In the genomic region with DNA sequence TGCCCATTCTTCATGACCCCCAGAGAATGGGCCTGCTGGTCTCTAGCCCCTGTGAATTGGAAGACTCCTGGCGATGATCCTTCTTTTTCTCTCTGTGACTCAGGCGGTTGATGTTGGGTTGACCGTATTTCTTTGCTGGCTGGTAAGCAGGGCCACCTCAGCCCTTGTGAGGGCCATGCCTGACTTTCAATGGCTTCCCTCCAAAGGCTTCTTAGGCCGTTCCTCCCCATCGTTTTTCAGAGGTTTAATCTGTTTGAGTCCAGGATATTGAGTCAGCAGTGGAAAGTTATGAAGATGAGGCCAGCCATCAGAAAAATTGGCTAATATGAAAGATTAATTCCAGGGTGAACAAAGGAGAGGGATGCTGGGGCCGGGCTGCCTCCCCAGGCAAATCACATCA, we compare ENCODE assay signal across 18 cellular contexts. TPM values are rescaled to one million over a fixed set of nuclear protein-coding genes. Genes with fewer than 3 reads are reported as not detected.
DNase-seq lines count a peak whose midpoint lies in the region; FAIRE-seq and TF ChIP-seq lines count a peak whose summit lies in the region.
"Had no signal": no experiment of that assay in that cellular context is flagged by ENCODE, and none has a peak within 500 bp of the region (broad histone marks: within the 10 kb centered on the region; RNA-seq: fewer than 3 reads in every experiment).

No MANE protein-coding gene starts in this region.

- no peak for FAIRE-seq in astrocyte (lab: Jason Lieb, UNC)

- H3T11ph ChIP-seq in H9 (ENCODE audit: low read length): no peak overlapping the region

- DNase-seq in T-helper 2 cell treated with Interferon-gamma antibody and Interleukin-4, amounts not matched to agents 5 μg/mL and 100 μg/mL, for 36 hours (ENCODE audit: low spot score): no peak
- DNase-seq in T-helper 2 cell (no peak), H9 (no peak), astrocyte (ENCODE audit: low read depth) (peak; percentile 63), DMS153 treated with DMSO at 0.1 percent for 48 hours (lab: John Stamatoyannopoulos, UW; ENCODE audit: unreplicated experiment) (no peak), NCI-H2227 (lab: John Stamatoyannopoulos, UW; ENCODE audit: unreplicated experiment) (no peak), cerebellum (ENCODE audit: low spot score) (no peak)
- DNase-seq: 8988T; esophagus squamous epithelium; KBM-7; mesendoderm; NCI-H2029; retina; stimulated activated naive B cell treated with anti-CD40 and anti-IgM and Interleukin-4, amounts not matched to agents 10 μg/mL and 1 μg/mL and 100 μg/mL, for 72 hours; WERI-Rb-1 had no signal

- H3K79me1 ChIP-seq in H9 (ENCODE audit: insufficient read depth, low read depth, low read length, poor library complexity, severe bottlenecking): no peaks in the 10 kb centered on the region

- no peak overlapping the region for H2AK5ac ChIP-seq in H9 (ENCODE audit: insufficient read length, low read length)

- H2BK20ac ChIP-seq in H9 (ENCODE audit: low read depth, low read length, poor library complexity, severe bottlenecking): no peak overlapping the region

- H3K36me3 ChIP-seq in astrocyte (ENCODE audit: insufficient read depth, low read length) (no peaks in the 10 kb centered on the region), neural cell (ENCODE audit: insufficient read depth, low read length) (peaks cover 6% of the 10 kb centered on the region)
- H3K36me3 ChIP-seq: esophagus squamous epithelium, WERI-Rb-1 had no signal

- peak overlapping the region; percentile 20 for H3K27ac Mint-ChIP-seq in T-helper 2 cell treated with Interferon-gamma antibody and Interleukin-4, amounts not matched to agents 5 μg/mL and 100 μg/mL, for 36 hours
- H3K27ac Mint-ChIP-seq in H9 (peak overlapping the region in 2 of 3 experiments; percentile 9 to 72; a peak in 3 of 7 replicates), astrocyte (ENCODE audit: unreplicated experiment) (no peak overlapping the region)
- H3K27ac Mint-ChIP-seq: stimulated activated naive B cell treated with anti-CD40 and anti-IgM and Interleukin-4, amounts not matched to agents 10 μg/mL and 1 μg/mL and 100 μg/mL, for 72 hours had no signal

- peaks cover 5% of the 10 kb centered on the region for H3K23me2 ChIP-seq in H9 (ENCODE audit: insufficient read length, low read depth, low read length, poor library complexity, severe bottlenecking)

- peaks cover 12% of the 10 kb centered on the region for H3K4me1 Mint-ChIP-seq in T-helper 2 cell treated with Interferon-gamma antibody and Interleukin-4, amounts not matched to agents 5 μg/mL and 100 μg/mL, for 36 hours (ENCODE audit: low read depth)
- peaks cover 13 to 16% of the 10 kb centered on the region in 2 experiments for H3K4me1 Mint-ChIP-seq in H9
- no peaks in the 10 kb centered on the region for H3K4me1 Mint-ChIP-seq in astrocyte (ENCODE audit: low read depth, unreplicated experiment)
- H3K4me1 Mint-ChIP-seq: neural crest cell had no signal

- H3K36me3 Mint-ChIP-seq in T-helper 2 cell treated with Interferon-gamma antibody and Interleukin-4, amounts not matched to agents 5 μg/mL and 100 μg/mL, for 36 hours (ENCODE audit: low read depth): peaks cover 6% of the 10 kb centered on the region
- H3K36me3 Mint-ChIP-seq in H9 (ENCODE audit: insufficient read depth in 1 of 3, low read depth in 3 of 3) (no peaks in the 10 kb centered on the region), astrocyte (ENCODE audit: low read depth, unreplicated experiment) (no peaks in the 10 kb centered on the region)

- H3K4me2 ChIP-seq in H9 (ENCODE audit: insufficient read depth, insufficient read length, low read length): no peak overlapping the region
- no peak overlapping the region for H3K4me2 ChIP-seq in astrocyte (ENCODE audit: low read length)
- no peak overlapping the region for H3K4me2 ChIP-seq in neural cell (ENCODE audit: low read length)

- no peaks in the 10 kb centered on the region for H3K9me3 ChIP-seq in H9 (ENCODE audit: control insufficient read depth, low read depth, low read length)
- peaks cover 3% of the 10 kb centered on the region for H3K9me3 ChIP-seq in astrocyte (ENCODE audit: insufficient read depth, low read depth, low read length)
- no peaks in the 10 kb centered on the region for H3K9me3 ChIP-seq in neural cell (ENCODE audit: low read length)
- H3K9me3 ChIP-seq: esophagus squamous epithelium had no signal

- H4K8ac ChIP-seq in H9 (replicated peaks; ENCODE audit: insufficient read length, low read depth, low read length): no peak overlapping the region

- H3K9ac ChIP-seq in H9 (ENCODE audit: extremely low read depth, insufficient read length, low read length): no peak overlapping the region
- H3K9ac ChIP-seq in astrocyte (ENCODE audit: low read length): no peak overlapping the region
- no peak overlapping the region for H3K9ac ChIP-seq in neural cell (ENCODE audit: low read length)

- H3K27ac ChIP-seq in H9 (ENCODE audit: insufficient read length, low read depth, low read length) (no peak overlapping the region), astrocyte (ENCODE audit: low read depth, low read length) (no peak overlapping the region), neural cell (ENCODE audit: low read length) (peak overlapping the region; percentile 15)
- H3K27ac ChIP-seq: esophagus squamous epithelium, HL-60, WERI-Rb-1 had no signal

- no peak for TF ChIP-seq RAD21 in neural cell (conservative IDR thresholded peaks at IDR 0.05)

- no peak for TF ChIP-seq CTCF in H9 (conservative IDR thresholded peaks at IDR 0.05)
- TF ChIP-seq CTCF in astrocyte (IDR thresholded peaks at IDR 0.05; ENCODE audit: insufficient read depth, low read depth, low read length): no peak
- no peak for TF ChIP-seq CTCF in neural cell (IDR thresholded peaks at IDR 0.05; ENCODE audit: poor library complexity, severe bottlenecking)

- H3K79me2 ChIP-seq in H9 (ENCODE audit: insufficient read depth, low read length) (no peaks in the 10 kb centered on the region), astrocyte (ENCODE audit: insufficient read depth, low read length) (peaks cover 69% of the 10 kb centered on the region), neural cell (replicated peaks; ENCODE audit: insufficient read depth, low read length) (no peaks in the 10 kb centered on the region)

- H2BK120ac ChIP-seq in H9 (ENCODE audit: low read depth, low read length, poor library complexity, severe bottlenecking): no peak overlapping the region

- no peak overlapping the region for H3K18ac ChIP-seq in H9 (ENCODE audit: insufficient read length, low read depth, low read length)

- WGBS in H9 (ENCODE audit: extremely low coverage, insufficient read length, low lambda C conversion rate): no CpG with 5 or more reads among the region's 6 CpGs

- H2AFZ ChIP-seq in H9 (ENCODE audit: low read length): no peak overlapping the region
- H2AFZ ChIP-seq in astrocyte (ENCODE audit: low read depth, low read length): no peak overlapping the region
- no peak overlapping the region for H2AFZ ChIP-seq in neural cell (ENCODE audit: low read depth, low read length)

- H2BK15ac ChIP-seq in H9 (ENCODE audit: low read depth, low read length): no peak overlapping the region

- no peak for TF ChIP-seq EP300 in neural cell (conservative IDR thresholded peaks at IDR 0.05; ENCODE audit: poor library complexity, severe bottlenecking)

- no peaks in the 10 kb centered on the region for H3K27me3 Mint-ChIP-seq in T-helper 2 cell treated with Interferon-gamma antibody and Interleukin-4, amounts not matched to agents 5 μg/mL and 100 μg/mL, for 36 hours (ENCODE audit: low read depth)
- H3K27me3 Mint-ChIP-seq in H9 (ENCODE audit: low read depth) (no peaks in the 10 kb centered on the region), astrocyte (ENCODE audit: low read depth, unreplicated experiment) (peaks cover 2% of the 10 kb centered on the region)
- H3K27me3 Mint-ChIP-seq: stimulated activated naive B cell treated with anti-CD40 and anti-IgM and Interleukin-4, amounts not matched to agents 10 μg/mL and 1 μg/mL and 100 μg/mL, for 72 hours had no signal

- H3K4me3 Mint-ChIP-seq in T-helper 2 cell treated with Interferon-gamma antibody and Interleukin-4, amounts not matched to agents 5 μg/mL and 100 μg/mL, for 36 hours: no peak overlapping the region
- no peak overlapping the region for H3K4me3 Mint-ChIP-seq in H9
- H3K4me3 Mint-ChIP-seq in astrocyte (ENCODE audit: unreplicated experiment): no peak overlapping the region
- H3K4me3 Mint-ChIP-seq: neural crest cell; stimulated activated naive B cell treated with anti-CD40 and anti-IgM and Interleukin-4, amounts not matched to agents 10 μg/mL and 1 μg/mL and 100 μg/mL, for 72 hours had no signal

- no peaks in the 10 kb centered on the region for H3K27me3 ChIP-seq in H9 (ENCODE audit: insufficient read depth, low read length)
- no peaks in the 10 kb centered on the region for H3K27me3 ChIP-seq in astrocyte (ENCODE audit: insufficient read depth, low read length)
- no peaks in the 10 kb centered on the region for H3K27me3 ChIP-seq in neural cell (ENCODE audit: insufficient read depth, low read depth, low read length)
- H3K27me3 ChIP-seq: esophagus squamous epithelium had no signal

- H3K4ac ChIP-seq in H9 (ENCODE audit: low read depth, low read length): no peak overlapping the region

- H2BK12ac ChIP-seq in H9 (ENCODE audit: insufficient read length, low read depth, low read length): no peak overlapping the region

- no peak overlapping the region for H3K4me3 ChIP-seq in astrocyte (ENCODE audit: insufficient read depth, low read depth, low read length)
- no peak overlapping the region for H3K4me3 ChIP-seq in neural cell (ENCODE audit: low read length)
- H3K4me3 ChIP-seq: esophagus squamous epithelium had no signal

- H3K56ac ChIP-seq in H9 (ENCODE audit: insufficient read length, low read depth, low read length): no peak overlapping the region

- no peaks in the 10 kb centered on the region for H3K9me2 ChIP-seq in neural cell (ENCODE audit: insufficient read depth, low read length)

- no peak overlapping the region for H3K14ac ChIP-seq in H9 (ENCODE audit: insufficient read depth, low read length)

- H4K20me1 ChIP-seq in H9 (ENCODE audit: control insufficient read depth, insufficient read depth, insufficient read length) (no peaks in the 10 kb centered on the region), astrocyte (ENCODE audit: insufficient read depth, low read length) (peaks cover 26% of the 10 kb centered on the region), neural cell (ENCODE audit: insufficient read depth) (no peaks in the 10 kb centered on the region)

- no peak overlapping the region for H4K5ac ChIP-seq in H9 (ENCODE audit: insufficient read length, low read depth, low read length)

- no peak overlapping the region for H3K23ac ChIP-seq in H9 (ENCODE audit: insufficient read length, low read depth, low read length)

- H4K91ac ChIP-seq in H9 (ENCODE audit: insufficient read length, low read depth, low read length): no peak overlapping the region

- H3K4me1 ChIP-seq in H9 (ENCODE audit: insufficient read depth, low read length): no peaks in the 10 kb centered on the region
- H3K4me1 ChIP-seq in astrocyte (ENCODE audit: insufficient read depth, low read length): peaks cover 6% of the 10 kb centered on the region

- no peak overlapping the region for H2BK5ac ChIP-seq in H9 (ENCODE audit: insufficient read length, low read length)

- H3F3A ChIP-seq in neural cell (ENCODE audit: insufficient read depth, low read length, poor library complexity, severe bottlenecking): no peaks in the 10 kb centered on the region

- H3K9me3 Mint-ChIP-seq in T-helper 2 cell treated with Interferon-gamma antibody and Interleukin-4, amounts not matched to agents 5 μg/mL and 100 μg/mL, for 36 hours: no peaks in the 10 kb centered on the region
- peaks cover 0 to 2% of the 10 kb centered on the region in 2 experiments; a peak in 1 of 5 replicates for H3K9me3 Mint-ChIP-seq in H9
- H3K9me3 Mint-ChIP-seq in astrocyte (ENCODE audit: unreplicated experiment): peaks cover 12% of the 10 kb centered on the region
- H3K9me3 Mint-ChIP-seq: neural crest cell had no signal

RNA-seq across cellular contexts. Expression of gene HPCAL1, which starts 13.6 kb away (rescaled TPM):
- total RNA-seq in H9 (2021) (4.7 and 5.9 TPM in 2 replicates), astrocyte (11.8 and 12.3 TPM in 2 replicates), cerebellum (40.8 TPM)
- polyA plus RNA-seq in neural cell: 63.4 and 67.2 TPM in 2 replicates
- polyA minus RNA-seq in neural cell: 35.8 and 37.0 TPM in 2 replicates
